8 cellular contexts compared by ENCODE assay signal in the genomic region with DNA sequence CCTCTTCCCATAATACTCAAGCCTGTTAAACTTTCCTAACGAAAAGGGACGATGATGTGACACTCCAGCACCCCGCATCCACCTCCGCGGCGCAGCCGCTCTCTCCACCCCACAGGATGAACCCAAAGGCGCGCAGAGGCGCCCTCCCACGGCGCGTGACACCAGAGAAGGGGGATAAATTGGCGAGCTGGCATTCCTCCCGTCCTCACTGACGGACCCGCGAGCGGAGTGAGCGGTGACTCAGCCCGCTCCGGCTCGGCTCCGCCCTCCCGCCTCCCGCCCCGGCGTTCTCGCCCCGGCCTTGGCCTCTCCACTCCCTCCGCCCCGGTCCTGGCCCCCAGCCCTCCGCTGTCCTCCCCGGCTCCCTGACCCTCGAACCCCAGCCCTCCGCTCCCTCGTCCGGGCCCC. TPM values are rescaled to one million over a fixed set of nuclear protein-coding genes. Genes with fewer than 3 reads are reported as not detected.
A peak's percentile ranks its signal among the peaks of the same experiment; 100 is the strongest.
DNase-seq lines count a peak whose midpoint lies in the region; ATAC-seq, FAIRE-seq and TF ChIP-seq lines count a peak whose summit lies in the region.

No MANE protein-coding gene starts in this region.

- H3K36me3 ChIP-seq in Peyer's patch (no peaks in the 10 kb centered on the region), stomach (no peaks in the 10 kb centered on the region)

- no peak for TF ChIP-seq POLR2A in Peyer's patch (IDR thresholded peaks at IDR 0.05)
- no peak for TF ChIP-seq POLR2A in stomach (IDR thresholded peaks at IDR 0.05)

- no peak for TF ChIP-seq CTCF in Peyer's patch (IDR thresholded peaks at IDR 0.05)
- no peak for TF ChIP-seq CTCF in neural crest cell (conservative IDR thresholded peaks at IDR 0.05)
- TF ChIP-seq CTCF in stomach (IDR thresholded peaks at IDR 0.05): no peak

- TF ChIP-seq EP300 in stomach (IDR thresholded peaks at IDR 0.05): no peak

- DNase-seq in DMS153 (lab: John Stamatoyannopoulos, UW) (peak; percentile 40), HTR-8/SVneo (ENCODE audit: insufficient read length, low spot score) (peak; percentile 74), Peyer's patch (peak; percentile 74 to 90 (median 87)), fibroblast of the conjunctiva (ENCODE audit: low read depth) (peak; percentile 57), neural crest cell (ENCODE audit: low read depth, low spot score) (peak; percentile 63), stomach (peak; percentile 82)
- peak; percentile 48 for DNase-seq in activated effector memory CD4-positive, alpha-beta T cell treated with Interleukin-2 at 50 U/mL for 16 hours

- WGBS in stomach, 5 donors: 0 to 1% (median 0%) methylated on average over 15 to 38 of the region's 38 CpGs

- no peak for FAIRE-seq in HTR-8/SVneo (lab: Jason Lieb, UNC)

- peak overlapping the region; percentile 80 to 97 (median 96) for H3K27ac ChIP-seq in Peyer's patch
- peak overlapping the region; percentile 96 to 98 (median 98) for H3K27ac ChIP-seq in stomach

- intact Hi-C loops in stomach (cut with DNase I; ENCODE audit: low total_unique reads): no loop called here

- H3K27me3 ChIP-seq in Peyer's patch (no peaks in the 10 kb centered on the region), stomach (no peaks in the 10 kb centered on the region)

- peak overlapping the region; percentile 73 to 96 (median 94) for H3K4me3 ChIP-seq in Peyer's patch
- H3K4me3 ChIP-seq in stomach: peak overlapping the region; percentile 87 to 94 (median 93)

- H3K27ac Mint-ChIP-seq in neural crest cell (ENCODE audit: unreplicated experiment): peak overlapping the region; percentile 78

- no peaks in the 10 kb centered on the region for H3K27me3 Mint-ChIP-seq in neural crest cell (ENCODE audit: low read depth)

- H3K4me1 ChIP-seq in Peyer's patch (peaks cover 0 to 16% (median 2%) of the 10 kb centered on the region in 4 donors), stomach (peaks cover 10 to 50% (median 30%) of the 10 kb centered on the region in 4 donors)

- peaks cover 29% of the 10 kb centered on the region for H3K4me1 Mint-ChIP-seq in neural crest cell

- peaks cover 10% of the 10 kb centered on the region for H3K36me3 Mint-ChIP-seq in neural crest cell (ENCODE audit: low read depth)

- peaks cover 4% of the 10 kb centered on the region for H3K9me3 Mint-ChIP-seq in neural crest cell

- peak; percentile 60 for ATAC-seq in GM21360 (IDR thresholded peaks at IDR 0.05; ENCODE audit: unreplicated experiment)

- H3K9me3 ChIP-seq in Peyer's patch: no peaks in the 10 kb centered on the region
- H3K9me3 ChIP-seq in stomach: no peaks in the 10 kb centered on the region

- peak overlapping the region; percentile 98 for H3K4me3 Mint-ChIP-seq in neural crest cell

RNA-seq across cellular contexts. Expression of a gene that starts 0.6 kb away (rescaled TPM):
- total RNA-seq in Peyer's patch: 10 to 100 TPM; 32.2 to 75.9 (median 43.6) TPM
- 43.9 and 51.9 TPM in 2 replicates for total RNA-seq in neural crest cell
- 10 to 100 TPM; 10.7 to 49.6 (median 46.4) TPM for total RNA-seq in stomach
- polyA plus RNA-seq in stomach: 1 to 10 TPM; 7.8 to 9.5 (median 9.0) TPM

Comparison
In these comparisons a context has a peak if more than half of its experiments do, and no peak if none do; other contexts are left out.
1. Peak in every context shown above with its lines: DNase-seq, ATAC-seq, H3K4me3 ChIP-seq and H3K27ac ChIP-seq.